ENCODE assay signal across 1 cellular context in the genomic region with DNA sequence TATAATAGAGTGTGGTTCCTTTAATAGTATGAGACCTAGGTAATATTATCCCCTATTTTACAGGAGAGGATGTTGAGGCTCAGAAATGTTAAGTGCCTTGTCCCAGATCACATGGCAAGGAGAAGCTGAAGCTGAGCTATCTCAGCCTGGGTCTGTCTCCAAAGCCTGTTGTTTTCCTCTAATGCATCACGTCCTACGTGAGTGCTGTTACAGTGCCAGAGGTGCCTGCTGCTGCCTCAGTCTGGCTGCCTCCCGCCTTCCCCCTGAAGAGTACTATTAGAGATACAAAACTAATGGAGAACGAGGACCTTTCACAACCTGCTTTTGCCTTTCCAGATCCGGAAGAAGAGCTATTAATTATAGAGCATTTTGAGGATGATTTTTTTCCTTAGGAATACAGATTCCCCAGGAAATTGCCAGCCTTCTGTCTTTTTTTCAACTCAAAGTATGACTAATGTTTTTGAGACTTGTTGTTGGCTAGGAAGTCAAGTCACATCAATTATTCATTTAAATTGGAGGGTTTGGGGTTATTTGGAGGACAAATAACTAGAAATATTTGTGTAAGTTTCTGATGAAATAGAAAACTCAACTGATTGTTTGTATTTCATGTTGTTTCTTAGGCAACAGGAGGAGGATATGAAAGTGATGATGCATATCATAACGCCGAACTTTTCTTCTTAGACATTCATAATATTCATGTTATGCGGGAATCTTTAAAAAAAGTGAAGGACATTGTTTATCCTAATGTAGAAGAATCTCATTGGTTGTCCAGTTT.
TF ChIP-seq lines count a peak whose summit lies in the region.

No MANE protein-coding gene starts in this region.

TF ChIP-seq in IMR-90, 13 proteins besides CTCF, POLR2A, EP300 and RAD21:
- TF ChIP-seq BHLHE40 (IDR thresholded peaks at IDR 0.05; ENCODE audit: low read depth, low read length), result no peak
- TF ChIP-seq NFE2L2 (IDR thresholded peaks at IDR 0.05; ENCODE audit: low read depth, low read length), result no peak
- TF ChIP-seq CEBPB (IDR thresholded peaks at IDR 0.05; ENCODE audit: low read depth, low read length), result no peak
- TF ChIP-seq MAZ (IDR thresholded peaks at IDR 0.05; ENCODE audit: borderline replicate concordance, low read depth, low read length), result no peak
- no peak for TF ChIP-seq MAFK (IDR thresholded peaks at IDR 0.05; ENCODE audit: low read depth, low read length)
- TF ChIP-seq SMC3 (IDR thresholded peaks at IDR 0.05; ENCODE audit: low read depth, low read length), result no peak
- no peak for TF ChIP-seq RFX5 (IDR thresholded peaks at IDR 0.05; ENCODE audit: low read depth, low read length)
- TF ChIP-seq CHD1 (IDR thresholded peaks at IDR 0.05; ENCODE audit: low read depth, low read length), result no peak
- TF ChIP-seq, protein P1, sequence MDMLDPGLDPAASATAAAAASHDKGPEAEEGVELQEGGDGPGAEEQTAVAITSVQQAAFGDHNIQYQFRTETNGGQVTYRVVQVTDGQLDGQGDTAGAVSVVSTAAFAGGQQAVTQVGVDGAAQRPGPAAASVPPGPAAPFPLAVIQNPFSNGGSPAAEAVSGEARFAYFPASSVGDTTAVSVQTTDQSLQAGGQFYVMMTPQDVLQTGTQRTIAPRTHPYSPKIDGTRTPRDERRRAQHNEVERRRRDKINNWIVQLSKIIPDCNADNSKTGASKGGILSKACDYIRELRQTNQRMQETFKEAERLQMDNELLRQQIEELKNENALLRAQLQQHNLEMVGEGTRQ (IDR thresholded peaks at IDR 0.05; ENCODE audit: low read depth, low read length), result no peak
- TF ChIP-seq, protein P2, sequence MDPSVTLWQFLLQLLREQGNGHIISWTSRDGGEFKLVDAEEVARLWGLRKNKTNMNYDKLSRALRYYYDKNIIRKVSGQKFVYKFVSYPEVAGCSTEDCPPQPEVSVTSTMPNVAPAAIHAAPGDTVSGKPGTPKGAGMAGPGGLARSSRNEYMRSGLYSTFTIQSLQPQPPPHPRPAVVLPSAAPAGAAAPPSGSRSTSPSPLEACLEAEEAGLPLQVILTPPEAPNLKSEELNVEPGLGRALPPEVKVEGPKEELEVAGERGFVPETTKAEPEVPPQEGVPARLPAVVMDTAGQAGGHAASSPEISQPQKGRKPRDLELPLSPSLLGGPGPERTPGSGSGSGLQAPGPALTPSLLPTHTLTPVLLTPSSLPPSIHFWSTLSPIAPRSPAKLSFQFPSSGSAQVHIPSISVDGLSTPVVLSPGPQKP (IDR thresholded peaks at IDR 0.05; ENCODE audit: borderline replicate concordance, low read depth, low read length), result no peak
